Comparison of ENCODE assay signal across 9 cellular contexts in the genomic region with DNA sequence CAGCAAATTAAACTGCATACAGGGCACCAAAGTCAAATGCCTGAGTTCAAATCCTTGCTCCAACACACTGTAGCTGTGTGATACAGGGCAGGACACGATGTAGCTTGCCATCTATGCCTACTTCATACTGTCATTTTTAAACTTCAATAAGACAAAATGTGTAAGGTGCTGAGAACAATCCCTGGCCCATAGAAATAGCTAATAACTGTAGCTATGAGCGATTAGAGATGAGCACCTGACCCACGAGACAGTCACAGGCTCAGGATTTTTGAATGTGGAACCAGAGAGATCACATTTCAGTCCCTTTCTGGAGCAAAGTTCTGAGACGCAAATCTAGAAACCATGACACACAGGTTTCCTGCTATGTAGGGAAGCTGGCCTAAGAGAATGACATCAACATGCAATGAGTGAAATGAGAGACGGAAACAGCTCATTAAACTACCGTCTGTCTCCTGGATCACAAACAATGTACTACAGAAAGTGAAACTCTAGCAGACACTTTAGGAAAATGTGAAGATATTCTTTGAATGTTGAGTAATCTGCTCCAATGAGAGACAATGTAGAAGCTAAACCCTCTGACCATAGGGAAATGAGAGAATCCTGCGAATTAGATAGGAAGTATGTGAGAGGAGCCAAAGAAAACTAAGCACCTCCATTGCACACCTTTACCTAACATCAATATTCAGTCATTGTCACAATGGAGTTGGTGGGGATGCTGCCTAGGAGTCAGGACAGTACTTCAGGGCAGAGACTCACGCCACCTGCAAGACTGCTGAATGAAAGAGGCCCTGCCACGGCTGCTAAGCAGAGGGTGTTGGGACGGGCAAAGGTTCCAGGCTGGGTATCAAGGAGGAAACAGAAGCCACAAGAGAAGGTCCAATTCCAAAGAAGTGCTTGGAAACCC. TPM values are rescaled to one million over a fixed set of nuclear protein-coding genes. Genes with fewer than 3 reads are reported as not detected.
A peak's percentile ranks its signal among the peaks of the same experiment; 100 is the strongest.
DNase-seq lines count a peak whose midpoint lies in the region; ATAC-seq and TF ChIP-seq lines count a peak whose summit lies in the region.
"Had no signal": no experiment of that assay in that cellular context is flagged by ENCODE, and none has a peak within 500 bp of the region (broad histone marks: within the 10 kb centered on the region; RNA-seq: fewer than 3 reads in every experiment).

No MANE protein-coding gene starts in this region.

- no peaks in the 10 kb centered on the region for H3K36me3 Mint-ChIP-seq in activated CD4-positive, alpha-beta T cell treated with anti-CD3 and anti-CD28 coated beads, Interleukin-2, amount 10 ng/mL, durations not matched to agents 7 days and 5 days (ENCODE audit: low read depth)

- H3K36me3 ChIP-seq in OCI-LY3 (replicated peaks; ENCODE audit: low read depth, low read length) (peaks cover 3% of the 10 kb centered on the region), mucosa of rectum (ENCODE audit: control insufficient read depth in 2 of 2, insufficient read depth in 2 of 2, low read length in 2 of 2) (no peaks in the 10 kb centered on the region), adrenal gland (replicated peaks in 1 of 2) (no peaks in the 10 kb centered on the region)

- intact Hi-C loops in adrenal gland (cut with DNase I) (no loop called here), Right ventricle myocardium superior (cut with DNase I) (no loop called here)

- H3K4me3 ChIP-seq in OCI-LY3 (ENCODE audit: low read length) (peak overlapping the region; percentile 63), mucosa of rectum (ENCODE audit: low read length in 2 of 2) (peak overlapping the region; percentile 10 to 20), adrenal gland (no peak overlapping the region)
- H3K4me3 ChIP-seq: SK-N-MC had no signal

- 74 to 80% (median 77%) methylated on average over 10 of the region's 10 CpGs for WGBS in adrenal gland, 4 donors

- no peak for DNase-seq in activated CD4-positive, alpha-beta T cell treated with anti-CD3 and anti-CD28 coated beads, Interleukin-2, amount 10 ng/mL, durations not matched to agents 7 days and 5 days
- no peak for DNase-seq in activated CD4-positive, alpha-beta T cell treated with anti-CD3 and anti-CD28 coated beads, Interleukin-2, amount 50 U/mL, for 1 hour
- DNase-seq in adrenal gland, result no peak
- no peak for DNase-seq in middle frontal gyrus (ENCODE audit: extremely low spot score, low spot score)
- DNase-seq in Right ventricle myocardium superior, result no peak

- H3K9me3 ChIP-seq in OCI-LY3 (ENCODE audit: insufficient read depth, low read length) (no peaks in the 10 kb centered on the region), mucosa of rectum (ENCODE audit: control insufficient read depth in 2 of 2, low read length in 2 of 2) (no peaks in the 10 kb centered on the region), adrenal gland (replicated peaks in 1 of 3) (no peaks in the 10 kb centered on the region)

- H3K4me3 Mint-ChIP-seq in activated CD4-positive, alpha-beta T cell treated with anti-CD3 and anti-CD28 coated beads, Interleukin-2, amount 10 ng/mL, durations not matched to agents 7 days and 5 days, result no peak overlapping the region

- POLR2A ChIA-PET in activated CD4-positive, alpha-beta T cell treated with anti-CD3 and anti-CD28 coated beads, Interleukin-2, amount 10 ng/mL, durations not matched to agents 7 days and 5 days (lab: Charles Lee), result no interaction called here

- H3K27me3 ChIP-seq in OCI-LY3 (ENCODE audit: low read depth, low read length), result no peaks in the 10 kb centered on the region
- H3K27me3 ChIP-seq in mucosa of rectum (ENCODE audit: control insufficient read depth in 2 of 2, insufficient read depth in 2 of 2, low read length in 2 of 2), result no peaks in the 10 kb centered on the region
- H3K27me3 ChIP-seq in adrenal gland, result no peaks in the 10 kb centered on the region

- peak; percentile 67 for ATAC-seq in HG02870 (IDR thresholded peaks at IDR 0.05; ENCODE audit: unreplicated experiment)
- ATAC-seq in Right ventricle myocardium superior (ENCODE audit: poor library complexity), result no peak

- no peaks in the 10 kb centered on the region for H4K20me1 ChIP-seq in OCI-LY3 (ENCODE audit: insufficient read depth, low read length)

- H3K9ac ChIP-seq in OCI-LY3 (ENCODE audit: low read length) (peak overlapping the region; percentile 24; the same call in 1 of the 2 replicates), mucosa of rectum (ENCODE audit: low read depth in 1 of 2, low read length in 2 of 2) (no peak overlapping the region)

- peak overlapping the region; percentile 87 for H3K27ac ChIP-seq in OCI-LY3 (ENCODE audit: low read length)
- H3K27ac ChIP-seq in mucosa of rectum (ENCODE audit: low read depth in 2 of 2, low read length in 2 of 2), result peak overlapping the region; percentile 67 to 71
- H3K27ac ChIP-seq in adrenal gland, result no peak overlapping the region
- H3K27ac ChIP-seq: SK-N-MC had no signal

- H3K4me1 ChIP-seq in OCI-LY3 (ENCODE audit: low read length) (peaks cover 54% of the 10 kb centered on the region), mucosa of rectum (ENCODE audit: control insufficient read depth in 2 of 2, insufficient read depth in 2 of 2, low read length in 2 of 2) (peaks cover 9 to 18% of the 10 kb centered on the region in 2 donors), adrenal gland (replicated peaks in 1 of 2) (peaks cover 0 to 4% of the 10 kb centered on the region in 2 donors)

- H3K27me3 Mint-ChIP-seq in activated CD4-positive, alpha-beta T cell treated with anti-CD3 and anti-CD28 coated beads, Interleukin-2, amount 10 ng/mL, durations not matched to agents 7 days and 5 days, result no peaks in the 10 kb centered on the region

- no peak for TF ChIP-seq CTCF in OCI-LY3 (IDR thresholded peaks at IDR 0.05; ENCODE audit: low read depth, low read length)
- no peak for TF ChIP-seq CTCF in adrenal gland (IDR thresholded peaks at IDR 0.05)

- CTCF ChIA-PET in activated CD4-positive, alpha-beta T cell treated with anti-CD3 and anti-CD28 coated beads, Interleukin-2, amount 10 ng/mL, durations not matched to agents 7 days and 5 days (lab: Charles Lee), result interaction anchor here (0.7 kb wide), 1 partner anchor 90 kb away, joined by 3 read pairs; no protein-coding TSS in a partner anchor

- peak overlapping the region; percentile 81 for H3K4me2 ChIP-seq in OCI-LY3 (ENCODE audit: low read length)

- no peak for TF ChIP-seq POLR2A in adrenal gland (IDR thresholded peaks at IDR 0.05)

- peaks cover 18% of the 10 kb centered on the region for H3K4me1 Mint-ChIP-seq in activated CD4-positive, alpha-beta T cell treated with anti-CD3 and anti-CD28 coated beads, Interleukin-2, amount 10 ng/mL, durations not matched to agents 7 days and 5 days

- H3K9me3 Mint-ChIP-seq in activated CD4-positive, alpha-beta T cell treated with anti-CD3 and anti-CD28 coated beads, Interleukin-2, amount 10 ng/mL, durations not matched to agents 7 days and 5 days, result no peaks in the 10 kb centered on the region

- peak overlapping the region; percentile 71 for H3K27ac Mint-ChIP-seq in activated CD4-positive, alpha-beta T cell treated with anti-CD3 and anti-CD28 coated beads, Interleukin-2, amount 10 ng/mL, durations not matched to agents 7 days and 5 days

- H2AFZ ChIP-seq in OCI-LY3 (ENCODE audit: low read depth, low read length), result no peak overlapping the region

- H3K79me2 ChIP-seq in OCI-LY3 (ENCODE audit: low read length), result no peaks in the 10 kb centered on the region

RNA-seq across cellular contexts. Expression of a gene that starts 25.5 kb away (rescaled TPM):
- 1 to 10 TPM; 1.1 to 2.0 TPM for total RNA-seq in activated CD4-positive, alpha-beta T cell treated with anti-CD3 and anti-CD28 coated beads, Interleukin-2, amount 10 ng/mL, durations not matched to agents 7 days and 5 days
- total RNA-seq in adrenal gland (10 to 100 TPM; 12.9 to 71.3 (median 26.0) TPM), Right ventricle myocardium superior (7.4 TPM)
- 10 to 100 TPM in 2 of 3 donors, 1 to 10 TPM in 1; 8.6 to 42.7 (median 12.5) TPM for polyA plus RNA-seq in adrenal gland

Comparison
In these comparisons a context has a peak if more than half of its experiments do, and no peak if none do; other contexts are left out.
1. H3K27ac ChIP-seq: peak in OCI-LY3 (single experiment) and mucosa of rectum (2 of 2); none in adrenal gland (0 of 5).
2. H3K4me3 ChIP-seq: peak in OCI-LY3 (single experiment) and mucosa of rectum (2 of 2); none in adrenal gland (0 of 4).